In genomic region chr6:4128072-4128471, GRCh38 we compare ENCODE assay signal across 23 cellular contexts. TPM values are rescaled to one million over a fixed set of nuclear protein-coding genes. Genes with fewer than 3 reads are reported as not detected.
A peak's percentile ranks its signal among the peaks of the same experiment; 100 is the strongest.
DNase-seq lines count a peak whose midpoint lies in the region; ATAC-seq and TF ChIP-seq lines count a peak whose summit lies in the region.
"Had no signal": no experiment of that assay in that cellular context is flagged by ENCODE, and none has a peak within 500 bp of the region (broad histone marks: within the 10 kb centered on the region; RNA-seq: fewer than 3 reads in every experiment).

No MANE protein-coding gene starts in this region.

- no peak overlapping the region for H2AK5ac ChIP-seq in mesendoderm (ENCODE audit: low read length)

- H3K56ac ChIP-seq in mesendoderm (ENCODE audit: low read length), result no peak overlapping the region

- no peaks in the 10 kb centered on the region for H3K4me1 ChIP-seq in mesendoderm (ENCODE audit: control insufficient read depth, low read depth, low read length)
- H3K4me1 ChIP-seq in uterus, result no peaks in the 10 kb centered on the region

- no peak overlapping the region for H3K23ac ChIP-seq in mesendoderm (ENCODE audit: low read length)

- ATAC-seq in activated T-helper 17 cell treated with anti-CD3 and anti-CD28 coated beads, Interleukin-2, amount 50 U/mL, for 72 hours (replicated peaks), result no peak
- ATAC-seq: A549; CD8-positive, alpha-beta T cell; GM12878; HCT116; HepG2 had no signal

- H3K4me3 ChIP-seq in brain microvascular endothelial cell (ENCODE audit: low read depth, low read length) (no peak overlapping the region), mesendoderm (ENCODE audit: low read length) (no peak overlapping the region), uterus (no peak overlapping the region)
- H3K4me3 ChIP-seq: A549, GM12878 had no signal

- no peak overlapping the region for H3K4me2 ChIP-seq in mesendoderm (ENCODE audit: low read length)
- H3K4me2 ChIP-seq: A549 had no signal

- H3K27me3 Mint-ChIP-seq in activated T-cell treated with anti-CD3 and anti-CD28 coated beads, Interleukin-2, amount 50 U/mL, for 24 hours, result no peaks in the 10 kb centered on the region
- no peaks in the 10 kb centered on the region for H3K27me3 Mint-ChIP-seq in activated T-helper 17 cell treated with anti-CD3 and anti-CD28 coated beads, Interleukin-2, amount 50 U/mL, for 72 hours
- no peaks in the 10 kb centered on the region for H3K27me3 Mint-ChIP-seq in activated naive CD4-positive, alpha-beta T cell treated with anti-CD3 and anti-CD28 coated beads, Interleukin-2, amount 10 ng/mL, durations not matched to agents 7 days and 5 days

- no peak overlapping the region for H2BK15ac ChIP-seq in mesendoderm (replicated peaks; ENCODE audit: low read depth)

- H3K9me3 Mint-ChIP-seq in activated T-cell treated with anti-CD3 and anti-CD28 coated beads, Interleukin-2, amount 50 U/mL, for 24 hours, result no peaks in the 10 kb centered on the region
- no peaks in the 10 kb centered on the region for H3K9me3 Mint-ChIP-seq in activated T-helper 17 cell treated with anti-CD3 and anti-CD28 coated beads, Interleukin-2, amount 50 U/mL, for 72 hours
- peaks cover 6% of the 10 kb centered on the region for H3K9me3 Mint-ChIP-seq in activated naive CD4-positive, alpha-beta T cell treated with anti-CD3 and anti-CD28 coated beads, Interleukin-2, amount 10 ng/mL, durations not matched to agents 7 days and 5 days
- H3K9me3 Mint-ChIP-seq: HFFc6 had no signal

- H3K27me3 ChIP-seq in brain microvascular endothelial cell (replicated peaks) (no peaks in the 10 kb centered on the region), mesendoderm (ENCODE audit: insufficient read depth, low read length, poor library complexity) (no peaks in the 10 kb centered on the region), uterus (no peaks in the 10 kb centered on the region)

- CTCF ChIA-PET in activated naive CD4-positive, alpha-beta T cell treated with anti-CD3 and anti-CD28 coated beads, Interleukin-2, amount 10 ng/mL, durations not matched to agents 7 days and 5 days (lab: Charles Lee), result no interaction called here

- H4K5ac ChIP-seq in mesendoderm (ENCODE audit: low read length), result no peak overlapping the region

- no peak for DNase-seq in activated T-cell treated with anti-CD3 and anti-CD28 coated beads, Interleukin-2, amount 50 U/mL, for 24 hours
- no peak for DNase-seq in activated T-cell treated with anti-CD3 and anti-CD28 coated beads, Interleukin-2, amount 50 U/mL, for 48 hours
- DNase-seq in brain microvascular endothelial cell, result no peak
- DNase-seq in mesendoderm, result peak; percentile 7
- no peak for DNase-seq in activated naive CD4-positive, alpha-beta T cell treated with anti-CD3 and anti-CD28 coated beads, Interleukin-2, amount 10 ng/mL, durations not matched to agents 7 days and 5 days
- no peak for DNase-seq in HuH-7.5 (ENCODE audit: low spot score)
- no peak for DNase-seq in uterus
- DNase-seq: AML-193; Calu3; CD8-positive, alpha-beta T cell; DMS79 treated with DMSO at 0.1 percent for 48 hours; GOT3; H7; HFFc6 had no signal

- TF ChIP-seq POLR2A in uterus (IDR thresholded peaks at IDR 0.05), result no peak

- H3K27ac ChIP-seq in brain microvascular endothelial cell (peak overlapping the region; percentile 80), mesendoderm (ENCODE audit: low read depth, low read length) (no peak overlapping the region), uterus (no peak overlapping the region)
- H3K27ac ChIP-seq: 22Rv1, C4-2B had no signal

- no peak overlapping the region for H3K4me3 Mint-ChIP-seq in activated T-cell treated with anti-CD3 and anti-CD28 coated beads, Interleukin-2, amount 50 U/mL, for 24 hours
- no peak overlapping the region for H3K4me3 Mint-ChIP-seq in activated T-helper 17 cell treated with anti-CD3 and anti-CD28 coated beads, Interleukin-2, amount 50 U/mL, for 72 hours
- no peak overlapping the region for H3K4me3 Mint-ChIP-seq in activated naive CD4-positive, alpha-beta T cell treated with anti-CD3 and anti-CD28 coated beads, Interleukin-2, amount 10 ng/mL, durations not matched to agents 7 days and 5 days
- H3K4me3 Mint-ChIP-seq: CD8-positive, alpha-beta T cell; HFFc6 had no signal

- intact Hi-C loops in uterus (cut with DNase I; ENCODE audit: low total_unique reads), result no loop called here

- no peak overlapping the region for H2BK120ac ChIP-seq in mesendoderm (ENCODE audit: low read depth, low read length)

- H3K36me3 ChIP-seq in brain microvascular endothelial cell (replicated peaks) (peaks cover 41% of the 10 kb centered on the region), mesendoderm (ENCODE audit: control insufficient read depth, insufficient read depth, low read length) (peaks cover 4% of the 10 kb centered on the region), uterus (no peaks in the 10 kb centered on the region)

- no peak overlapping the region for H3K4ac ChIP-seq in mesendoderm (ENCODE audit: low read depth, low read length)

- no peaks in the 10 kb centered on the region for H3K79me2 ChIP-seq in mesendoderm (ENCODE audit: control insufficient read depth, insufficient read depth, low read length)

- no peaks in the 10 kb centered on the region for H3K79me1 ChIP-seq in mesendoderm (ENCODE audit: low read length)

- H4K8ac ChIP-seq in mesendoderm (ENCODE audit: low read depth, low read length), result no peak overlapping the region

- peak overlapping the region; percentile 8 for H3K27ac Mint-ChIP-seq in activated T-cell treated with anti-CD3 and anti-CD28 coated beads, Interleukin-2, amount 50 U/mL, for 24 hours
- H3K27ac Mint-ChIP-seq in activated T-helper 17 cell treated with anti-CD3 and anti-CD28 coated beads, Interleukin-2, amount 50 U/mL, for 72 hours, result peak overlapping the region; percentile 38
- no peak overlapping the region for H3K27ac Mint-ChIP-seq in activated naive CD4-positive, alpha-beta T cell treated with anti-CD3 and anti-CD28 coated beads, Interleukin-2, amount 10 ng/mL, durations not matched to agents 7 days and 5 days
- H3K27ac Mint-ChIP-seq: CD8-positive, alpha-beta T cell; HFFc6 had no signal

- H2BK5ac ChIP-seq in mesendoderm (ENCODE audit: low read length), result no peak overlapping the region

- no peak for TF ChIP-seq CTCF in brain microvascular endothelial cell (IDR thresholded peaks at IDR 0.05; ENCODE audit: low read depth, low read length, missing control alignments)
- no peak for TF ChIP-seq CTCF in uterus (IDR thresholded peaks at IDR 0.05)

- H3K9me3 ChIP-seq in uterus, result no peaks in the 10 kb centered on the region
- H3K9me3 ChIP-seq: A549 had no signal

- no peak overlapping the region for H3K9ac ChIP-seq in mesendoderm (ENCODE audit: low read length)

- H3K36me3 Mint-ChIP-seq in activated T-cell treated with anti-CD3 and anti-CD28 coated beads, Interleukin-2, amount 50 U/mL, for 24 hours (ENCODE audit: low read depth), result peaks cover 86% of the 10 kb centered on the region
- H3K36me3 Mint-ChIP-seq in activated T-helper 17 cell treated with anti-CD3 and anti-CD28 coated beads, Interleukin-2, amount 50 U/mL, for 72 hours (ENCODE audit: low read depth), result peaks cover 96% of the 10 kb centered on the region
- peaks cover 56% of the 10 kb centered on the region for H3K36me3 Mint-ChIP-seq in activated naive CD4-positive, alpha-beta T cell treated with anti-CD3 and anti-CD28 coated beads, Interleukin-2, amount 10 ng/mL, durations not matched to agents 7 days and 5 days

- peaks cover 14% of the 10 kb centered on the region for H3K4me1 Mint-ChIP-seq in activated T-cell treated with anti-CD3 and anti-CD28 coated beads, Interleukin-2, amount 50 U/mL, for 24 hours (ENCODE audit: low read depth)
- H3K4me1 Mint-ChIP-seq in activated T-helper 17 cell treated with anti-CD3 and anti-CD28 coated beads, Interleukin-2, amount 50 U/mL, for 72 hours, result peaks cover 14% of the 10 kb centered on the region
- H3K4me1 Mint-ChIP-seq in activated naive CD4-positive, alpha-beta T cell treated with anti-CD3 and anti-CD28 coated beads, Interleukin-2, amount 10 ng/mL, durations not matched to agents 7 days and 5 days, result no peaks in the 10 kb centered on the region

- no CpG with 5 or more reads among the region's 1 CpG for WGBS in mesendoderm (ENCODE audit: extremely low coverage, insufficient coverage, low lambda C conversion rate)

- H3K18ac ChIP-seq in mesendoderm (ENCODE audit: low read length), result no peak overlapping the region

- in situ Hi-C loops in brain microvascular endothelial cell (cut with HindIII; ENCODE audit: low pct_ligation_motif_present, low sequenced_read_pairs), result no loop called here

RNA-seq across cellular contexts. Expression of gene ECI2, which starts 7.3 kb away (rescaled TPM):
- total RNA-seq in activated T-helper 17 cell treated with anti-CD3 and anti-CD28 coated beads, Interleukin-2, amount 50 U/mL, for 72 hours, result 10 to 100 TPM; 41.6 to 45.8 TPM
- polyA plus RNA-seq in mesendoderm (2013, experiment 1 of 2), result 48.6 TPM
- 49.8 TPM for polyA plus RNA-seq in mesendoderm (2013, experiment 2 of 2)
- 10 to 100 TPM; 46.9 to 64.4 (median 56.0) TPM for total RNA-seq in uterus

RNA-seq across cellular contexts. Expression of gene FAM217A, which starts 49.1 kb away (rescaled TPM):
- not detected for total RNA-seq in activated T-helper 17 cell treated with anti-CD3 and anti-CD28 coated beads, Interleukin-2, amount 50 U/mL, for 72 hours
- 0.03 TPM for polyA plus RNA-seq in mesendoderm (2013, experiment 1 of 2)
- 0.03 TPM for polyA plus RNA-seq in mesendoderm (2013, experiment 2 of 2)
- not detected for total RNA-seq in uterus
- total RNA-seq: Calu3; CD8-positive, alpha-beta T cell; G401; GM12878; H7; HepG2; HFFc6 had no signal
- polyA plus RNA-seq: A549, BJ, HepG2 had no signal
